In the genomic region with DNA sequence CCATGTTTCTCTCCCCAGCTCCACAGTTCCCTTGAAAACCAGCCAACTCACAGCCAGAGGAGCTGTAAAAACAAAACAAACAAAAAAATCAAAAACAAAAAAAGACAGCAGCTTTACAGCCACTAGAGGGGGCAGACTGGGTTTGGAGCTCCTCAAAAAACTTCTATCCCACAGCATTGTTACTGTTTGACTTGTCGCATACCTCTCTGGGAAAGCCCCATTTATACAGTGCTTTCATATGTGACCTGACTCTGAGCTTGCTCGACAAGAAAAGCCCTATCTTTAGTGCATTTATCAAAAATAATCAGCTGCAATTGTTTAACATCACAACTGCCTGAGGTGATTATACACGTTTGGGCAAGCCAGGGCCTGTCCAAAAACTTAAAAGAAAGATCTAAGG, we compare ENCODE assay signal across 8 cellular contexts. TPM values are rescaled to one million over a fixed set of nuclear protein-coding genes. Genes with fewer than 3 reads are reported as not detected.
DNase-seq lines count a peak whose midpoint lies in the region; ATAC-seq, FAIRE-seq and TF ChIP-seq lines count a peak whose summit lies in the region.

No MANE protein-coding gene starts in this region.

- no peak overlapping the region for H3K27ac Mint-ChIP-seq in stimulated activated effector memory CD8-positive, alpha-beta T cell treated with anti-CD3 and anti-CD28 coated beads, Interleukin-12 subunit alpha, Interleukin-12 subunit beta, amount 100 ng/mL, for 72 hours

- H3K36me3 ChIP-seq in Peyer's patch, result no peaks in the 10 kb centered on the region

- DNase-seq in Peyer's patch, result no peak
- peak; percentile 75 for DNase-seq in fibroblast of mammary gland (ENCODE audit: low read depth)
- DNase-seq in stimulated activated effector memory CD8-positive, alpha-beta T cell treated with anti-CD3 and anti-CD28 coated beads, Interleukin-12 subunit alpha, Interleukin-12 subunit beta, amount 100 ng/mL, for 72 hours (ENCODE audit: low spot score in 2 of 2), result no peak
- no peak for DNase-seq in NCI-H345 (lab: John Stamatoyannopoulos, UW)
- no peak for DNase-seq in Right ventricle myocardium inferior (ENCODE audit: missing footprints)

- no peaks in the 10 kb centered on the region for H3K27me3 ChIP-seq in Peyer's patch

- H3K9me3 Mint-ChIP-seq in stimulated activated effector memory CD8-positive, alpha-beta T cell treated with anti-CD3 and anti-CD28 coated beads, Interleukin-12 subunit alpha, Interleukin-12 subunit beta, amount 100 ng/mL, for 72 hours, result no peaks in the 10 kb centered on the region

- no peaks in the 10 kb centered on the region for H3K4me1 ChIP-seq in Peyer's patch

- peak; percentile 80 for FAIRE-seq in G401.6 (lab: Jason Lieb, UNC)

- H3K4me3 ChIP-seq in Peyer's patch (no peak overlapping the region), fibroblast of mammary gland (ENCODE audit: control insufficient read depth, low read depth, low read length) (no peak overlapping the region)

- H3K4me1 Mint-ChIP-seq in stimulated activated effector memory CD8-positive, alpha-beta T cell treated with anti-CD3 and anti-CD28 coated beads, Interleukin-12 subunit alpha, Interleukin-12 subunit beta, amount 100 ng/mL, for 72 hours, result no peaks in the 10 kb centered on the region

- ATAC-seq in GM19351 (IDR thresholded peaks at IDR 0.05; ENCODE audit: unreplicated experiment) (peak; percentile 100), HG03135 (IDR thresholded peaks at IDR 0.05; ENCODE audit: unreplicated experiment) (peak; percentile 98), Right ventricle myocardium inferior (no peak)
- peak; percentile 72 for ATAC-seq in stimulated activated effector memory CD8-positive, alpha-beta T cell treated with anti-CD3 and anti-CD28 coated beads, Interleukin-12 subunit alpha, Interleukin-12 subunit beta, amount 100 ng/mL, for 72 hours

- intact Hi-C loops in Right ventricle myocardium inferior (cut with DNase I), result no loop called here

- H3K9me3 ChIP-seq in Peyer's patch, result no peaks in the 10 kb centered on the region

- no peaks in the 10 kb centered on the region for H3K36me3 Mint-ChIP-seq in stimulated activated effector memory CD8-positive, alpha-beta T cell treated with anti-CD3 and anti-CD28 coated beads, Interleukin-12 subunit alpha, Interleukin-12 subunit beta, amount 100 ng/mL, for 72 hours

- no peak overlapping the region for H3K4me3 Mint-ChIP-seq in stimulated activated effector memory CD8-positive, alpha-beta T cell treated with anti-CD3 and anti-CD28 coated beads, Interleukin-12 subunit alpha, Interleukin-12 subunit beta, amount 100 ng/mL, for 72 hours

- no peak for TF ChIP-seq POLR2A in Peyer's patch (IDR thresholded peaks at IDR 0.05)

- TF ChIP-seq CTCF in Peyer's patch (IDR thresholded peaks at IDR 0.05), result peak in 4 of 6 experiments; percentile 14 to 35 (median 29)
- TF ChIP-seq CTCF in fibroblast of mammary gland (conservative IDR thresholded peaks at IDR 0.05; ENCODE audit: control insufficient read depth, insufficient read depth, low read depth, low read length), result peak; percentile 77

- H3K27ac ChIP-seq in Peyer's patch, result no peak overlapping the region

RNA-seq across cellular contexts. Expression of a gene that starts 21.6 kb away (rescaled TPM):
- 10 to 100 TPM; 19.0 to 42.9 (median 29.9) TPM for total RNA-seq in Peyer's patch
- 5.0 TPM for total RNA-seq in Right ventricle myocardium inferior

RNA-seq across cellular contexts. Expression of a gene that starts 29.0 kb away (rescaled TPM):
- 10 to 100 TPM in 2 of 4 donors, 1 to 10 TPM in 2; 8.1 to 66.8 (median 11.2) TPM for total RNA-seq in Peyer's patch
- 9.7 TPM for total RNA-seq in Right ventricle myocardium inferior

RNA-seq across cellular contexts. Expression of a gene that starts 30.3 kb away (rescaled TPM):
- total RNA-seq in Peyer's patch (1 to 10 TPM in 1 of 4 donors, not detected in 3; 3.1 TPM), Right ventricle myocardium inferior (0.19 TPM)
